ENCODE assay signal across 20 cellular contexts in the genomic region with DNA sequence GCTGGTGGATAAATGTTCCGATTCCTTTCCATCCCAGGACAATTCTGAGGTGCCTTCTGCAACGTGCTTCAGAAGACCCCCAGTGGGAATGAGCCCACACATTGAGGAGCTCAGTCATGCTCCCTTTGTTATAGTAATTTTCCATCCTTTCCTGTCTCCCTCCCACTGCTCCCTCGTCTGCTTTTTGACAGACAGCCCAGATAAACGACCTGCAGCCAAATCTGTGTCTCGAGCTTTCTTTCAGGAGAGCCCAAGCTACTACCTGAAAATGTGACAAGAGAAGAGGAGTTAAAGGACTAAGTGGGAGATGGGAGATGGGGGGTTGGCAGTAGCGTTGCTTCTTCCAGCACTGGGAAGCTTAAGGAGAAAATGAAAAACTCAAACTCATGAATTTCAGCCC.
A peak's percentile ranks its signal among the peaks of the same experiment; 100 is the strongest.
DNase-seq lines count a peak whose midpoint lies in the region; ATAC-seq, FAIRE-seq and TF ChIP-seq lines count a peak whose summit lies in the region.
"Had no signal": no experiment of that assay in that cellular context is flagged by ENCODE, and none has a peak within 500 bp of the region (broad histone marks: within the 10 kb centered on the region; RNA-seq: fewer than 3 reads in every experiment).

No MANE protein-coding gene starts in this region.

- no peak overlapping the region for H2BK12ac ChIP-seq in H1 (ENCODE audit: low read depth, low read length)

- no peak overlapping the region; the same call in 1 of the 2 replicates for H2BK5ac ChIP-seq in H1 (ENCODE audit: low read depth, low read length)

- H4K5ac ChIP-seq in H1 (ENCODE audit: insufficient read length, low read depth, low read length), result no peak overlapping the region

- no peak overlapping the region for H2BK15ac ChIP-seq in H1 (ENCODE audit: low read length)

- H3K36me3 ChIP-seq in HCT116 (ENCODE audit: control insufficient read depth in 1 of 2, insufficient read depth in 2 of 2, low read length in 2 of 2), result no peaks in the 10 kb centered on the region
- H3K36me3 ChIP-seq in PC-9 (ENCODE audit: low read depth), result no peaks in the 10 kb centered on the region
- no peaks in the 10 kb centered on the region for H3K36me3 ChIP-seq in H1 (ENCODE audit: control insufficient read depth in 2 of 4, insufficient read depth in 4 of 4, low read length in 3 of 4)
- no peaks in the 10 kb centered on the region for H3K36me3 ChIP-seq in pancreas
- H3K36me3 ChIP-seq: HAP-1 had no signal

- no peaks in the 10 kb centered on the region for H3K9me3 ChIP-seq in HCT116 (ENCODE audit: control insufficient read depth in 1 of 2, insufficient read depth in 1 of 2, low read depth in 1 of 2, low read length in 2 of 2)
- no peaks in the 10 kb centered on the region for H3K9me3 ChIP-seq in PC-9 (ENCODE audit: insufficient read depth, low read depth)
- no peaks in the 10 kb centered on the region; a peak in 1 of 4 replicates for H3K9me3 ChIP-seq in H1 (ENCODE audit: insufficient read depth in 2 of 2, low read depth in 1 of 2, low read length in 1 of 2)
- no peaks in the 10 kb centered on the region for H3K9me3 ChIP-seq in pancreas
- H3K9me3 ChIP-seq: SK-N-SH had no signal

- H2BK120ac ChIP-seq in H1 (replicated peaks; ENCODE audit: low read depth, low read length), result no peak overlapping the region

- no peak overlapping the region for H2AK5ac ChIP-seq in H1 (ENCODE audit: low read depth, low read length)

- H3K18ac ChIP-seq in H1 (ENCODE audit: extremely low read depth, low read length), result peak overlapping the region; percentile 25; the same call in 1 of the 2 replicates

- POLR2A ChIA-PET in HCT116 (lab: Charles Lee) (interaction anchor here (1.2 kb wide), 1 partner anchor 10 kb away, joined by 5 read pairs; no protein-coding TSS in a partner anchor), PC-9 (lab: Charles Lee; ENCODE audit: unreplicated experiment) (interaction anchor here (0.6 kb wide), 1 partner anchor 78 kb away, joined by 3 read pairs; no protein-coding TSS in a partner anchor), H1 (lab: Charles Lee; ENCODE audit: partially characterized antibody) (interaction anchor here (0.8 kb wide), 1 partner anchor 173 kb away, joined by 3 read pairs; no protein-coding TSS in a partner anchor)

- H2AFZ ChIP-seq in HCT116 (ENCODE audit: low read depth, low read length, poor library complexity, severe bottlenecking) (peak overlapping the region; percentile 86), PC-9 (0 out of 2 replicates have a peak overlapping the region, but pooled peaks have one; percentile 48), H1 (ENCODE audit: low read length) (no peak overlapping the region)

- no peak for DNase-seq in HCT116 (ENCODE audit: low read depth, low spot score)
- DNase-seq in PC-9, result no peak
- DNase-seq in H1 (ENCODE audit: low read depth in 1 of 2, low spot score in 2 of 2), result no peak
- DNase-seq in putamen (ENCODE audit: low spot score), result peak; percentile 38
- DNase-seq in pancreas, result no peak
- no peak for DNase-seq in HCEC 1CT
- DNase-seq: AML-193; DMS79 treated with DMSO at 0.1 percent for 48 hours; NCI-H1048; NCI-H2081 treated with DMSO at 0.1 percent for 48 hours; NCI-H446 treated with DMSO at 0.1 percent for 48 hours; NK-92 treated with Interleukin-12 subunit alpha and Interleukin-12 subunit beta, amount 100 ng/mL, for 24 hours; SHP77; SK-N-SH; T-cell had no signal

- H3K4me3 ChIP-seq in HCT116 (replicated peaks in 1 of 2; ENCODE audit: low read depth in 1 of 2, low read length in 2 of 2), result peak overlapping the region; percentile 25 to 43
- H3K4me3 ChIP-seq in PC-9, result peak overlapping the region; percentile 26; the same call in 1 of the 2 replicates
- no peak overlapping the region for H3K4me3 ChIP-seq in H1 (ENCODE audit: extremely low read depth in 1 of 4, insufficient read depth in 2 of 4, low read depth in 3 of 4, low read length in 4 of 4)
- H3K4me3 ChIP-seq in pancreas, result no peak overlapping the region
- H3K4me3 ChIP-seq: HAP-1 had no signal

- no peak overlapping the region for H3K14ac ChIP-seq in H1 (ENCODE audit: insufficient read length)

- H4K8ac ChIP-seq in H1 (ENCODE audit: extremely low read depth, insufficient read depth, low read length), result no peak overlapping the region

- H4K20me1 ChIP-seq in HCT116 (ENCODE audit: insufficient read depth) (no peaks in the 10 kb centered on the region), PC-9 (ENCODE audit: insufficient read depth) (no peaks in the 10 kb centered on the region), H1 (replicated peaks in 1 of 2; ENCODE audit: control insufficient read depth in 1 of 2, insufficient read depth in 2 of 2, low read length in 2 of 2) (no peaks in the 10 kb centered on the region)

- peak overlapping the region; percentile 71 for H3K4me2 ChIP-seq in HCT116 (ENCODE audit: low read length)
- H3K4me2 ChIP-seq in PC-9, result peak overlapping the region; percentile 68
- peak overlapping the region in 1 of 2 experiments; percentile 10; a peak in 1 of 4 replicates for H3K4me2 ChIP-seq in H1 (ENCODE audit: insufficient read depth in 1 of 2, low read depth in 2 of 2, low read length in 2 of 2)
- H3K4me2 ChIP-seq: SK-N-SH had no signal

- no peaks in the 10 kb centered on the region for H3K27me3 ChIP-seq in HCT116 (ENCODE audit: insufficient read depth, low read length)
- H3K27me3 ChIP-seq in PC-9 (ENCODE audit: insufficient read depth, low read depth), result no peaks in the 10 kb centered on the region
- H3K27me3 ChIP-seq in H1 (replicated peaks in 1 of 4; ENCODE audit: control insufficient read depth in 3 of 4, extremely low read depth in 1 of 4, insufficient read depth in 3 of 4, low read length in 3 of 4), result no peaks in the 10 kb centered on the region
- H3K27me3 ChIP-seq in pancreas, result no peaks in the 10 kb centered on the region

- H3K4me1 ChIP-seq in HCT116 (ENCODE audit: control insufficient read depth in 1 of 2, insufficient read depth in 2 of 2, low read length in 2 of 2) (peaks cover 11 to 20% of the 10 kb centered on the region in 2 experiments), PC-9 (replicated peaks; ENCODE audit: insufficient read depth) (peaks cover 8% of the 10 kb centered on the region; the same call in 1 of the 2 replicates), H1 (replicated peaks in 1 of 4; ENCODE audit: control insufficient read depth in 3 of 4, insufficient read depth in 4 of 4, low read length in 3 of 4) (peaks cover 0 to 7% (median 5%) of the 10 kb centered on the region in 4 experiments; a peak in 5 of 7 replicates), pancreas (no peaks in the 10 kb centered on the region)
- H3K4me1 ChIP-seq: HAP-1 had no signal

- H3K27ac ChIP-seq in HCT116 (ENCODE audit: low read depth, low read length) (no peak overlapping the region; the same call in 1 of the 2 replicates), PC-9 (no peak overlapping the region), H1 (ENCODE audit: low read depth, low read length) (no peak overlapping the region), pancreas (no peak overlapping the region)
- H3K27ac ChIP-seq: C4-2B had no signal

- H3K56ac ChIP-seq in H1 (replicated peaks; ENCODE audit: insufficient read length, low read depth, low read length), result no peak overlapping the region

- no peak overlapping the region for H3K23ac ChIP-seq in H1 (ENCODE audit: insufficient read length)

- BruUV-seq in HCT116 (replicated peaks; lab: Mats Ljungman, UMichigan) (no TSS peak), PC-9 (replicated peaks; lab: Mats Ljungman, UMichigan) (no TSS peak)

- TF ChIP-seq CTCF in HCT116 (IDR thresholded peaks at IDR 0.05 in 2 of 3, conservative IDR thresholded peaks at IDR 0.05 in 1 of 3; ENCODE audit: borderline replicate concordance in 1 of 3, insufficient read depth in 1 of 3, low read depth in 2 of 3, low read length in 2 of 3) (no peak), PC-9 (conservative IDR thresholded peaks at IDR 0.05) (no peak), H1 (IDR thresholded peaks at IDR 0.05; ENCODE audit: control extremely low read depth in 1 of 3, insufficient read depth in 1 of 3, low read depth in 1 of 3, low read length in 3 of 3) (no peak), pancreas (IDR thresholded peaks at IDR 0.05) (no peak)

- no peak for TF ChIP-seq EP300 in H1 (IDR thresholded peaks at IDR 0.05; ENCODE audit: borderline replicate concordance in 1 of 2, low read depth in 2 of 2, low read length in 2 of 2)

- RAD21 ChIA-PET in HCT116 (lab: Charles Lee; ENCODE audit: low non-redundant PET in 1 of 2, low total read pairs in 2 of 2, uncharacterized antibody in 2 of 2, unreplicated experiment in 2 of 2), result interaction anchor here in 1 of 2 experiments (1.1 kb wide), 1 partner anchor 13 kb away, joined by 4 read pairs; no protein-coding TSS in a partner anchor

- ATAC-seq in HCT116 (no peak; the same call in 1 of the 2 replicates), HG03196 (IDR thresholded peaks at IDR 0.05; ENCODE audit: unreplicated experiment) (no peak), pancreas (no peak)
- ATAC-seq: T-cell had no signal

- H3K79me2 ChIP-seq in HCT116 (ENCODE audit: insufficient read depth, low read length) (no peaks in the 10 kb centered on the region), PC-9 (ENCODE audit: low read depth) (no peaks in the 10 kb centered on the region), H1 (ENCODE audit: control insufficient read depth in 1 of 2, insufficient read depth in 2 of 2, low read length in 2 of 2) (no peaks in the 10 kb centered on the region)

- no peak for TF ChIP-seq POLR2A in HCT116 (IDR thresholded peaks at IDR 0.05; ENCODE audit: borderline replicate concordance, extremely low read depth, insufficient read depth, insufficient read length)
- no peak for TF ChIP-seq POLR2A in H1 (IDR thresholded peaks at IDR 0.05; ENCODE audit: control extremely low read depth in 1 of 2, low read depth in 2 of 2, low read length in 2 of 2)

- H3K9me2 ChIP-seq in HCT116 (ENCODE audit: insufficient read depth), result no peaks in the 10 kb centered on the region
- H3K9me2 ChIP-seq in PC-9 (ENCODE audit: insufficient read depth), result no peaks in the 10 kb centered on the region
- H3K9me2 ChIP-seq: SK-N-SH had no signal

- no peaks in the 10 kb centered on the region for H3K79me1 ChIP-seq in H1 (ENCODE audit: low read depth, low read length)

- H2BK20ac ChIP-seq in H1 (ENCODE audit: low read length), result no peak overlapping the region

- H3K9ac ChIP-seq in HCT116 (ENCODE audit: low read length) (no peak overlapping the region), H1 (replicated peaks in 1 of 4; ENCODE audit: extremely low read depth in 1 of 4, low read depth in 3 of 4, low read length in 3 of 4) (no peak overlapping the region)
- H3K9ac ChIP-seq: SK-N-SH had no signal

- FAIRE-seq in H1 (lab: Jason Lieb, UNC) (no peak), pancreas (lab: Jason Lieb, UNC) (no peak)
- FAIRE-seq: D721Med, G401.6 had no signal

- no peaks in the 10 kb centered on the region for H3K23me2 ChIP-seq in H1 (ENCODE audit: low read depth, low read length)

- WGBS in H1 (ENCODE audit: extremely low coverage in 1 of 2, insufficient coverage in 1 of 2, insufficient read length in 1 of 2, insufficient replicate concordance in 2 of 2, low coverage in 1 of 2, low lambda C conversion rate in 2 of 2, missing lambda C conversion rate in 1 of 2), 2 experiments, result 58% methylated on average over 6 of the region's 6 CpGs; no CpG with 5 or more reads in 1 of the 2 experiments
- 41 to 58% methylated on average over 6 of the region's 6 CpGs for WGBS in pancreas, 2 donors

- intact Hi-C loops in HCT116 (cut with micrococcal nuclease), result no loop called here
- intact Hi-C loops in PC-9 (cut with micrococcal nuclease; ENCODE audit: unreplicated experiment), result no loop called here
- intact Hi-C loops in pancreas (cut with DNase I), result loop anchor here in 1 of 3 donors (10.0 kb wide), 1 partner anchor 187 kb away; no protein-coding TSS in a partner anchor

- H3K4ac ChIP-seq in H1 (replicated peaks; ENCODE audit: insufficient read length, low read depth, low read length), result peak overlapping the region; percentile 10

- CTCF ChIA-PET in HCT116 (lab: Charles Lee) (interaction anchor here (0.8 to 3.4 kb wide), 6 partner anchors 9 to 128 kb away, joined by 3 to 35 read pairs (median 7); no protein-coding TSS in a partner anchor), PC-9 (lab: Charles Lee) (interaction anchor here (0.8 kb wide), 1 partner anchor 245 kb away, joined by 3 read pairs; no protein-coding TSS in a partner anchor), H1 (lab: Charles Lee; ENCODE audit: partially characterized antibody) (interaction anchor here (0.8 to 13.3 kb wide), 32 partner anchors 12 to 393 kb away, joined by 3 to 239 read pairs (median 5); no protein-coding TSS in a partner anchor)

- no peak overlapping the region for H4K91ac ChIP-seq in H1 (replicated peaks; ENCODE audit: insufficient read length, low read length)

- no peak for TF ChIP-seq RAD21 in HCT116 (IDR thresholded peaks at IDR 0.05; ENCODE audit: low read depth)
- no peak for TF ChIP-seq RAD21 in H1 (IDR thresholded peaks at IDR 0.05 in 1 of 2, conservative IDR thresholded peaks at IDR 0.05 in 1 of 2; ENCODE audit: low read depth in 2 of 2, low read length in 2 of 2)

- H3F3A ChIP-seq in PC-9 (ENCODE audit: insufficient read depth, low read depth), result no peaks in the 10 kb centered on the region; the same call in 1 of the 2 replicates

Comparison
In these comparisons a context has a peak if more than half of its experiments do, and no peak if none do; other contexts are left out.
1. H3K4me3 ChIP-seq: peak in HCT116 (2 of 2) and PC-9 (single experiment); none in H1 (0 of 4) and pancreas (0 of 4).